ENCODE assay signal across 23 cellular contexts in genomic region chrX:56029188-56029587, GRCh38.
DNase-seq lines count a peak whose midpoint lies in the region; ATAC-seq, FAIRE-seq and TF ChIP-seq lines count a peak whose summit lies in the region.
"Had no signal": no experiment of that assay in that cellular context is flagged by ENCODE, and none has a peak within 500 bp of the region (broad histone marks: within the 10 kb centered on the region; RNA-seq: fewer than 3 reads in every experiment).

No MANE protein-coding gene starts in this region.

- no peak for TF ChIP-seq CTCF in Caco-2 (IDR thresholded peaks at IDR 0.05; ENCODE audit: insufficient read depth in 1 of 2, low read depth in 1 of 2, low read length in 1 of 2, severe bottlenecking in 1 of 2, unreplicated experiment in 1 of 2)
- TF ChIP-seq CTCF in K562 (IDR thresholded peaks at IDR 0.05 in 2 of 3, conservative IDR thresholded peaks at IDR 0.05 in 1 of 3; ENCODE audit: insufficient read depth in 2 of 3, low read depth in 1 of 3, low read length in 3 of 3): no peak
- no peak for TF ChIP-seq CTCF in HepG2 (CRISPR knock-in tag; IDR thresholded peaks at IDR 0.05)
- TF ChIP-seq CTCF in vagina (IDR thresholded peaks at IDR 0.05): no peak

- POLR2A ChIA-PET in Caco-2 (lab: Charles Lee): no interaction called here
- POLR2A ChIA-PET in K562 (lab: Yijun Ruan, JAX): no interaction called here
- POLR2A ChIA-PET in HepG2 (lab: Yijun Ruan, JAX): no interaction called here
- POLR2A ChIA-PET in naive thymus-derived CD8-positive, alpha-beta T cell (lab: Charles Lee): no interaction called here

- intact Hi-C loops in Caco-2 (cut with micrococcal nuclease; ENCODE audit: unreplicated experiment) (no loop called here), K562 (cut with micrococcal nuclease) (no loop called here), HepG2 (cut with micrococcal nuclease; ENCODE audit: unreplicated experiment) (no loop called here), vagina (cut with DNase I) (no loop called here), posterior vena cava (cut with DNase I) (no loop called here)

- H3K27me3 ChIP-seq in Caco-2 (replicated peaks; ENCODE audit: control insufficient read depth, insufficient read depth, low read length) (no peaks in the 10 kb centered on the region), HUES6 (ENCODE audit: control insufficient read depth, insufficient read depth, low read length) (no peaks in the 10 kb centered on the region), K562 (ENCODE audit: control insufficient read depth in 2 of 2, insufficient read depth in 2 of 2, low read length in 2 of 2) (no peaks in the 10 kb centered on the region), HepG2 (ENCODE audit: control insufficient read depth in 1 of 2, insufficient read depth in 2 of 2, low read length in 2 of 2) (no peaks in the 10 kb centered on the region), vagina (no peaks in the 10 kb centered on the region)

- peaks cover 20% of the 10 kb centered on the region for H3K4me1 ChIP-seq in Caco-2
- no peaks in the 10 kb centered on the region for H3K4me1 ChIP-seq in HUES6 (ENCODE audit: control insufficient read depth, insufficient read depth, low read length)
- no peaks in the 10 kb centered on the region; a peak in 1 of 5 replicates for H3K4me1 ChIP-seq in K562 (replicated peaks in 1 of 2; ENCODE audit: control insufficient read depth in 2 of 2, insufficient read depth in 2 of 2, low read length in 2 of 2)
- no peaks in the 10 kb centered on the region for H3K4me1 ChIP-seq in HepG2 (ENCODE audit: insufficient read depth, low read length)
- H3K4me1 ChIP-seq in vagina: no peaks in the 10 kb centered on the region
- H3K4me1 ChIP-seq: A549, BLaER1 had no signal

- TF ChIP-seq RAD21 in K562 (CRISPR knock-in tag; conservative IDR thresholded peaks at IDR 0.05 in 1 of 2, IDR thresholded peaks at IDR 0.05 in 1 of 2) (no peak), HepG2 (CRISPR knock-in tag; IDR thresholded peaks at IDR 0.05) (no peak)

- BruUV-seq in Caco-2 (replicated peaks; lab: Mats Ljungman, UMichigan): no TSS peak
- BruUV-seq in K562 (replicated peaks; lab: Mats Ljungman, UMichigan): no TSS peak
- no TSS peak for BruUV-seq in HepG2 (replicated peaks; lab: Mats Ljungman, UMichigan)

- no peaks in the 10 kb centered on the region for H4K20me1 ChIP-seq in K562 (replicated peaks; ENCODE audit: control insufficient read depth, insufficient read depth, low read length)
- no peaks in the 10 kb centered on the region for H4K20me1 ChIP-seq in HepG2 (ENCODE audit: insufficient read depth, low read length)
- H4K20me1 ChIP-seq: BLaER1 had no signal

- H2AFZ ChIP-seq in K562 (ENCODE audit: low read depth, low read length): no peak overlapping the region
- no peak overlapping the region for H2AFZ ChIP-seq in HepG2 (ENCODE audit: low read length)
- H2AFZ ChIP-seq: GM23338 had no signal

- ATAC-seq in K562: no peak
- no peak for ATAC-seq in HepG2
- no peak for ATAC-seq in naive thymus-derived CD8-positive, alpha-beta T cell
- ATAC-seq: A549, GM23338 had no signal

- no peak overlapping the region for H3K4me3 ChIP-seq in Caco-2 (ENCODE audit: low read depth, low read length)
- H3K4me3 ChIP-seq in HUES6 (ENCODE audit: low read depth, low read length): no peak overlapping the region
- no peak overlapping the region for H3K4me3 ChIP-seq in K562
- H3K4me3 ChIP-seq in HepG2 (replicated peaks in 1 of 3; ENCODE audit: insufficient read depth in 1 of 3, low read depth in 2 of 3, low read length in 3 of 3): no peak overlapping the region
- no peak overlapping the region for H3K4me3 ChIP-seq in vagina
- H3K4me3 ChIP-seq: A549, BLaER1, GM23338 had no signal

- H3K27ac Mint-ChIP-seq in Caco-2 (ENCODE audit: unreplicated experiment): peak overlapping the region; percentile 67
- no peak overlapping the region for H3K27ac Mint-ChIP-seq in naive thymus-derived CD8-positive, alpha-beta T cell
- H3K27ac Mint-ChIP-seq: CD14-positive monocyte; CD4-positive, alpha-beta memory T cell; GM23338 had no signal

- H3K27me3 Mint-ChIP-seq in Caco-2 (ENCODE audit: insufficient read depth, unreplicated experiment): no peaks in the 10 kb centered on the region
- H3K27me3 Mint-ChIP-seq in naive thymus-derived CD8-positive, alpha-beta T cell: no peaks in the 10 kb centered on the region
- H3K27me3 Mint-ChIP-seq: CD4-positive, alpha-beta memory T cell had no signal

- H3K36me3 ChIP-seq in Caco-2 (ENCODE audit: control insufficient read depth, insufficient read depth, low read length): no peaks in the 10 kb centered on the region
- H3K36me3 ChIP-seq in HUES6 (ENCODE audit: control insufficient read depth, insufficient read depth, low read length): no peaks in the 10 kb centered on the region
- no peaks in the 10 kb centered on the region for H3K36me3 ChIP-seq in K562 (ENCODE audit: control insufficient read depth, insufficient read depth, low read length)
- H3K36me3 ChIP-seq in HepG2 (replicated peaks in 1 of 2; ENCODE audit: control insufficient read depth in 1 of 2, insufficient read depth in 2 of 2, low read length in 2 of 2): no peaks in the 10 kb centered on the region
- H3K36me3 ChIP-seq in vagina: no peaks in the 10 kb centered on the region
- H3K36me3 ChIP-seq: BLaER1 had no signal

- H3K36me3 Mint-ChIP-seq in Caco-2 (ENCODE audit: insufficient read depth, unreplicated experiment): no peaks in the 10 kb centered on the region
- H3K36me3 Mint-ChIP-seq in naive thymus-derived CD8-positive, alpha-beta T cell: no peaks in the 10 kb centered on the region
- H3K36me3 Mint-ChIP-seq: CD14-positive monocyte; CD4-positive, alpha-beta memory T cell had no signal

- TF ChIP-seq EP300 in K562 (IDR thresholded peaks at IDR 0.05; ENCODE audit: low read length): no peak
- TF ChIP-seq EP300 in HepG2 (IDR thresholded peaks at IDR 0.05; ENCODE audit: low read depth in 2 of 2, low read length in 2 of 2): no peak
- TF ChIP-seq EP300 in HepG2 (CRISPR knock-in tag; IDR thresholded peaks at IDR 0.05; ENCODE audit: borderline replicate concordance): no peak

- H3K9ac ChIP-seq in HUES6 (ENCODE audit: low read length) (peak overlapping the region; percentile 11), K562 (ENCODE audit: insufficient read depth in 1 of 2, low read depth in 2 of 2, low read length in 2 of 2) (no peak overlapping the region), HepG2 (ENCODE audit: insufficient read depth, low read depth, low read length) (no peak overlapping the region)
- H3K9ac ChIP-seq: BLaER1 had no signal

- no peak for TF ChIP-seq POLR2A in K562 (conservative IDR thresholded peaks at IDR 0.05)
- TF ChIP-seq POLR2A in HepG2 (IDR thresholded peaks at IDR 0.05; ENCODE audit: insufficient read depth in 1 of 2, low read depth in 2 of 2, low read length in 2 of 2): no peak
- no peak for TF ChIP-seq POLR2A in vagina (IDR thresholded peaks at IDR 0.05)

- H3K27ac ChIP-seq in HUES6 (ENCODE audit: low read depth, low read length) (no peak overlapping the region), K562 (ENCODE audit: extremely low read depth, low read depth, low read length) (no peak overlapping the region), HepG2 (ENCODE audit: extremely low read length, insufficient read depth, low read length) (no peak overlapping the region), vagina (no peak overlapping the region)
- H3K27ac ChIP-seq: 22Rv1, A549, BLaER1, HL-60 had no signal

- H3K79me2 ChIP-seq in K562 (ENCODE audit: control insufficient read depth, insufficient read depth, low read length) (no peaks in the 10 kb centered on the region), HepG2 (ENCODE audit: insufficient read depth, low read length) (no peaks in the 10 kb centered on the region)

- in situ Hi-C loops in K562 (cut with MboI): no loop called here
- in situ Hi-C loops in HepG2 (cut with HindIII; ENCODE audit: extremely low pct_ligation_motif_present, low pct_unique_long_range_greater_than_20kb): no loop called here

- CTCF ChIA-PET in Caco-2 (lab: Charles Lee) (no interaction called here), K562 (lab: Yijun Ruan, JAX; ENCODE audit: low intra/inter-chr PET ratio) (no interaction called here), HepG2 (lab: Yijun Ruan, JAX; ENCODE audit: low intra/inter-chr PET ratio, low total read pairs) (no interaction called here)

- no peaks in the 10 kb centered on the region for H3K9me1 ChIP-seq in K562 (ENCODE audit: control insufficient read depth, insufficient read depth, low read length)

- no peaks in the 10 kb centered on the region for H3K9me3 Mint-ChIP-seq in Caco-2 (ENCODE audit: unreplicated experiment)
- peaks cover 0 to 12% (median 6%) of the 10 kb centered on the region in 9 donors for H3K9me3 Mint-ChIP-seq in naive thymus-derived CD8-positive, alpha-beta T cell
- H3K9me3 Mint-ChIP-seq: CD4-positive, alpha-beta memory T cell had no signal

- peaks cover 7% of the 10 kb centered on the region for H3K4me1 Mint-ChIP-seq in Caco-2 (ENCODE audit: low read depth, unreplicated experiment)
- H3K4me1 Mint-ChIP-seq in naive thymus-derived CD8-positive, alpha-beta T cell: peaks cover 0 to 11% (median 0%) of the 10 kb centered on the region in 4 donors
- H3K4me1 Mint-ChIP-seq: CD14-positive monocyte; CD4-positive, alpha-beta memory T cell had no signal

- WGBS in K562 (ENCODE audit: insufficient coverage, low coverage, missing lambda C conversion rate): 0% methylated on average over 5 of the region's 5 CpGs
- no CpG with 5 or more reads among the region's 5 CpGs for WGBS in HepG2 (ENCODE audit: low lambda C conversion rate)

- H3K4me2 ChIP-seq in K562 (ENCODE audit: insufficient read depth, low read length) (no peak overlapping the region), HepG2 (ENCODE audit: low read depth, low read length) (no peak overlapping the region)
- H3K4me2 ChIP-seq: A549, BLaER1, GM23338 had no signal

- H3K9me3 ChIP-seq in Caco-2 (no peaks in the 10 kb centered on the region), HUES6 (ENCODE audit: control insufficient read depth, insufficient read depth, low read depth, low read length) (peaks cover 18% of the 10 kb centered on the region; the same call in 1 of the 2 replicates), K562 (replicated peaks; ENCODE audit: control insufficient read depth, insufficient read depth, low read depth, low read length) (no peaks in the 10 kb centered on the region), HepG2 (ENCODE audit: low read length) (no peaks in the 10 kb centered on the region), vagina (no peaks in the 10 kb centered on the region)
- H3K9me3 ChIP-seq: A549, BLaER1 had no signal

- no peak overlapping the region for H3K4me3 Mint-ChIP-seq in Caco-2 (ENCODE audit: unreplicated experiment)
- no peak overlapping the region for H3K4me3 Mint-ChIP-seq in naive thymus-derived CD8-positive, alpha-beta T cell
- H3K4me3 Mint-ChIP-seq: CD14-positive monocyte; CD4-positive, alpha-beta memory T cell; GM23338 had no signal

- DNase-seq in Caco-2 (no peak), K562 (ENCODE audit: extremely low read depth in 1 of 4, low spot score in 3 of 4) (no peak), HepG2 (ENCODE audit: low spot score) (no peak), vagina (ENCODE audit: extremely low spot score in 2 of 2) (no peak), posterior vena cava (ENCODE audit: low spot score) (no peak), HPDE6-E6E7 (ENCODE audit: extremely low spot score) (no peak)
- no peak for DNase-seq in naive thymus-derived CD8-positive, alpha-beta T cell
- DNase-seq: CD4-positive, alpha-beta memory T cell; DMS 273 treated with DMSO at 0.1 percent for 48 hours; DMS79; GDM1; HCEC 1CT had no signal

- FAIRE-seq in K562 (lab: Jason Lieb, UNC) (no peak), HepG2 (lab: Jason Lieb, UNC) (no peak)
- FAIRE-seq: A549, GM12892, GM18507, H54, HTR-8/SVneo had no signal
